Comparison of ENCODE assay signal across 17 cellular contexts in genomic region chr6:163367388-163368183, GRCh38. TPM values are rescaled to one million over a fixed set of nuclear protein-coding genes. Genes with fewer than 3 reads are reported as not detected.
A peak's percentile ranks its signal among the peaks of the same experiment; 100 is the strongest.
DNase-seq lines count a peak whose midpoint lies in the region; ATAC-seq, FAIRE-seq and TF ChIP-seq lines count a peak whose summit lies in the region.
"Had no signal": no experiment of that assay in that cellular context is flagged by ENCODE, and none has a peak within 500 bp of the region (broad histone marks: within the 10 kb centered on the region; RNA-seq: fewer than 3 reads in every experiment).

No MANE protein-coding gene starts in this region.

- WGBS in thyroid gland, 2 donors = 53 to 59% methylated on average over 7 of the region's 7 CpGs

- no peaks in the 10 kb centered on the region for H3K36me3 Mint-ChIP-seq in GM23338 (ENCODE audit: low read depth)
- H3K36me3 Mint-ChIP-seq: CD4-positive, alpha-beta memory T cell had no signal

- no peaks in the 10 kb centered on the region for H3F3A ChIP-seq in GM23338 (replicated peaks; ENCODE audit: low read depth)

- dilution Hi-C loops in keratinocyte (cut with MboI; ENCODE audit: extremely low pct_ligation_motif_present, low sequenced_read_pairs) = no loop called here

- H3K27me3 ChIP-seq in GM23338 (ENCODE audit: insufficient read depth) (no peaks in the 10 kb centered on the region), keratinocyte (ENCODE audit: control insufficient read depth, extremely low read depth, insufficient read depth, low read length) (no peaks in the 10 kb centered on the region), thyroid gland (no peaks in the 10 kb centered on the region)
- H3K27me3 ChIP-seq: SJSA1 had no signal

- H3K9me3 Mint-ChIP-seq in GM23338 = no peaks in the 10 kb centered on the region; the same call in 2 of the 3 replicates
- H3K9me3 Mint-ChIP-seq: CD4-positive, alpha-beta memory T cell had no signal

- H3K9me1 ChIP-seq in keratinocyte (ENCODE audit: control insufficient read depth, extremely low read depth, insufficient read depth, low read length) = no peaks in the 10 kb centered on the region

- H3K9me3 ChIP-seq in keratinocyte (ENCODE audit: control insufficient read depth, low read depth, low read length) = no peaks in the 10 kb centered on the region
- H3K9me3 ChIP-seq in thyroid gland = no peaks in the 10 kb centered on the region
- H3K9me3 ChIP-seq: SJSA1 had no signal

- ATAC-seq in GM23338 (no peak), HG03432 (IDR thresholded peaks at IDR 0.05; ENCODE audit: unreplicated experiment) (no peak), HG03354 (IDR thresholded peaks at IDR 0.05; ENCODE audit: poor library complexity, severe bottlenecking, unreplicated experiment) (no peak)
- ATAC-seq: PC-3 had no signal

- H3K4me2 ChIP-seq in GM23338 (no peak overlapping the region), keratinocyte (ENCODE audit: control insufficient read depth, extremely low read depth, insufficient read depth, low read depth, low read length) (no peak overlapping the region)

- peak overlapping the region; percentile 47; the same call in 1 of the 2 replicates for H2AFZ ChIP-seq in GM23338
- H2AFZ ChIP-seq in keratinocyte (ENCODE audit: control insufficient read depth, low read length) = no peak overlapping the region

- no peak overlapping the region for H3K4me3 ChIP-seq in GM23338
- H3K4me3 ChIP-seq in keratinocyte (ENCODE audit: control insufficient read depth in 2 of 3, extremely low read depth in 1 of 3, insufficient read depth in 2 of 3, low read depth in 1 of 3, low read length in 3 of 3) = no peak overlapping the region
- no peak overlapping the region for H3K4me3 ChIP-seq in thyroid gland (replicated peaks in 1 of 3)
- H3K4me3 ChIP-seq: SJSA1 had no signal

- no peaks in the 10 kb centered on the region for H3K27me3 Mint-ChIP-seq in GM23338 (ENCODE audit: insufficient read depth, low read depth, poor library complexity)

- H3K27ac ChIP-seq in GM23338 (ENCODE audit: low read depth) = no peak overlapping the region
- no peak overlapping the region for H3K27ac ChIP-seq in keratinocyte (ENCODE audit: control insufficient read depth, insufficient read depth, low read length)
- no peak overlapping the region for H3K27ac ChIP-seq in thyroid gland
- H3K27ac ChIP-seq: HL-60, SJSA1 had no signal

- H3K9ac ChIP-seq in keratinocyte (ENCODE audit: control insufficient read depth, extremely low read depth, insufficient read depth, low read length) = no peak overlapping the region

- no peak for TF ChIP-seq POLR2A in thyroid gland (IDR thresholded peaks at IDR 0.05)

- H3K4me1 Mint-ChIP-seq in GM23338 = peaks cover 3% of the 10 kb centered on the region; the same call in 2 of the 3 replicates

- no peak for DNase-seq in GM23338 (ENCODE audit: low spot score)
- no peak for DNase-seq in keratinocyte (ENCODE audit: low read depth, low spot score)
- DNase-seq in thyroid gland = peak; percentile 83 to 85
- no peak for DNase-seq in NCI-H748 (lab: John Stamatoyannopoulos, UW; ENCODE audit: unreplicated experiment)
- DNase-seq: AML-193; CD4-positive, alpha-beta memory T cell; DND-41; NCI-H1436; NCI-H2029 treated with DMSO at 0.1 percent for 48 hours; NCI-H69; PC-3 had no signal

- no peaks in the 10 kb centered on the region for H4K20me1 ChIP-seq in GM23338 (replicated peaks; ENCODE audit: insufficient read depth)
- H4K20me1 ChIP-seq in keratinocyte (ENCODE audit: control insufficient read depth, extremely low read depth, insufficient read depth, low read length) = no peaks in the 10 kb centered on the region

- H3K4me3 Mint-ChIP-seq in GM23338 = no peak overlapping the region
- H3K4me3 Mint-ChIP-seq: CD4-positive, alpha-beta memory T cell had no signal

- H3K79me2 ChIP-seq in GM23338 (replicated peaks; ENCODE audit: insufficient read depth) (no peaks in the 10 kb centered on the region), keratinocyte (ENCODE audit: control insufficient read depth, insufficient read depth, low read length) (no peaks in the 10 kb centered on the region)

- no peak overlapping the region for H3K27ac Mint-ChIP-seq in GM23338
- H3K27ac Mint-ChIP-seq: CD4-positive, alpha-beta memory T cell had no signal

- peak; percentile 9 for FAIRE-seq in TTC549 (lab: Jason Lieb, UNC)
- FAIRE-seq in keratinocyte (lab: Jason Lieb, UNC) = peak; percentile 13
- FAIRE-seq: D721Med had no signal

- intact Hi-C loops in thyroid gland (cut with DNase I) = no loop called here

- no peaks in the 10 kb centered on the region for H3K4me1 ChIP-seq in GM23338 (ENCODE audit: insufficient read depth)
- no peaks in the 10 kb centered on the region for H3K4me1 ChIP-seq in keratinocyte (ENCODE audit: control insufficient read depth, extremely low read depth, insufficient read depth, low read length)
- peaks cover 9 to 13% of the 10 kb centered on the region in 2 donors for H3K4me1 ChIP-seq in thyroid gland
- H3K4me1 ChIP-seq: SJSA1 had no signal

- H3K36me3 ChIP-seq in GM23338 (ENCODE audit: insufficient read depth) = no peaks in the 10 kb centered on the region
- no peaks in the 10 kb centered on the region for H3K36me3 ChIP-seq in keratinocyte (ENCODE audit: control insufficient read depth in 2 of 2, extremely low read depth in 1 of 2, insufficient read depth in 2 of 2, low read length in 2 of 2)
- H3K36me3 ChIP-seq in thyroid gland = no peaks in the 10 kb centered on the region
- H3K36me3 ChIP-seq: SJSA1 had no signal

- 0 out of 2 replicates have a peak, but pooled peaks cover 4% of the 10 kb centered on the region for H3K9me2 ChIP-seq in GM23338 (ENCODE audit: insufficient read depth)

- TF ChIP-seq CTCF in GM23338 (conservative IDR thresholded peaks at IDR 0.05; ENCODE audit: low read depth in 2 of 2) (no peak), keratinocyte (optimal IDR thresholded peaks at IDR 0.05 in 1 of 3, IDR thresholded peaks at IDR 0.05 in 1 of 3, conservative IDR thresholded peaks at IDR 0.05 in 1 of 3; ENCODE audit: extremely low read depth in 1 of 3, insufficient read depth in 2 of 3, low read length in 3 of 3) (no peak), thyroid gland (IDR thresholded peaks at IDR 0.05) (no peak)

TF ChIP-seq in GM23338, 12 proteins besides CTCF, POLR2A, EP300 and RAD21 (continues in another document):
- TF ChIP-seq STAT1 (IDR thresholded peaks at IDR 0.05; ENCODE audit: unreplicated experiment) = no peak

RNA-seq across cellular contexts. Expression of gene QKI, which starts 46.9 kb away (rescaled TPM):
- total RNA-seq in GM23338 (2014; rRNA removed; shearing (Covaris generic)) = 150 and 159 TPM in 2 replicates
- polyA plus RNA-seq in GM23338 (2016; fragmentation: Nextera tagmentation; extraction: Ambion mirVana) = 53.7 and 60.8 TPM in 2 replicates
- polyA plus RNA-seq in keratinocyte = 44.7 to 82.8 TPM (median 53.3 TPM) in 3 replicates
- polyA plus RNA-seq in keratinocyte (2011; ENCODE audit: low read depth) = 99.8 TPM
- polyA plus RNA-seq in keratinocyte (2011; cell fraction: cytosol; rRNA removed) = 53.5 and 69.8 TPM in 2 replicates
- polyA plus RNA-seq in keratinocyte (2011; cell fraction: nucleus; rRNA removed) = 66.5 and 75.1 TPM in 2 replicates
- 38.5 and 47.5 TPM in 2 replicates for polyA plus RNA-seq in keratinocyte (2012; ENCODE audit: low replicate concordance)
- 135 to 160 TPM (median 157 TPM) in 3 replicates for polyA minus RNA-seq in keratinocyte
- polyA minus RNA-seq in keratinocyte (2011; cell fraction: cytosol; rRNA and poly(A)+ RNA removed) = 79.2 TPM
- 79.6 and 101 TPM in 2 replicates for polyA minus RNA-seq in keratinocyte (2011; cell fraction: nucleus; rRNA and poly(A)+ RNA removed)
- total RNA-seq in thyroid gland = 100 to 1,000 TPM in 2 of 4 donors, 10 to 100 TPM in 2; 90.3 to 134 (median 101) TPM

Comparison
In these comparisons a context has a peak if more than half of its experiments do, and no peak if none do; other contexts are left out.
1. DNase-seq: peak in thyroid gland (2 of 2); none in GM23338 (single experiment), keratinocyte (single experiment) and NCI-H748 (single experiment).